In genomic region chr7:22821702-22822485, GRCh38 we compare ENCODE assay signal across 8 cellular contexts. TPM values are rescaled to one million over a fixed set of nuclear protein-coding genes. Genes with fewer than 3 reads are reported as not detected.
DNase-seq lines count a peak whose midpoint lies in the region; ATAC-seq and TF ChIP-seq lines count a peak whose summit lies in the region.

No MANE protein-coding gene starts in this region.

- H3K4me3 ChIP-seq in ACC112 (ENCODE audit: low read depth, low read length) (peak overlapping the region; percentile 91), GM23248 (peak overlapping the region; percentile 87), fibroblast of lung (replicated peaks in 1 of 4; ENCODE audit: control extremely low read depth in 1 of 4, insufficient read depth in 1 of 4, low read depth in 3 of 4, low read length in 4 of 4) (peak overlapping the region; percentile 85 to 100 (median 96)), neuronal stem cell (ENCODE audit: low read length in 2 of 2) (peak overlapping the region; percentile 74 to 90)

- H3K4me2 ChIP-seq in GM23248 (ENCODE audit: unreplicated experiment) (peak overlapping the region; percentile 97), fibroblast of lung (ENCODE audit: extremely low read depth, insufficient read depth, low read length) (peak overlapping the region; percentile 69), neuronal stem cell (ENCODE audit: insufficient read depth, low read length, poor library complexity, severe bottlenecking) (peak overlapping the region; percentile 60)

- H4K20me1 ChIP-seq in GM23248 (ENCODE audit: insufficient read depth): no peaks in the 10 kb centered on the region
- H4K20me1 ChIP-seq in fibroblast of lung (ENCODE audit: control insufficient read depth, extremely low read depth, insufficient read depth, low read length): no peaks in the 10 kb centered on the region

- no peak overlapping the region for H2BK12ac ChIP-seq in neuronal stem cell (ENCODE audit: low read length)

- in situ Hi-C loops in GM23248 (cut with MboI): no loop called here

- H3K79me2 ChIP-seq in ACC112 (ENCODE audit: control insufficient read depth, insufficient read depth, low read length, unreplicated experiment) (peaks cover 48% of the 10 kb centered on the region), GM23248 (ENCODE audit: insufficient read depth) (peaks cover 51% of the 10 kb centered on the region), fibroblast of lung (ENCODE audit: control insufficient read depth, insufficient read depth, low read length) (peaks cover 31% of the 10 kb centered on the region)

- no peak overlapping the region for H2AK5ac ChIP-seq in neuronal stem cell (ENCODE audit: low read depth, low read length)

- H3F3A ChIP-seq in GM23248 (ENCODE audit: insufficient read depth): peaks cover 23% of the 10 kb centered on the region; the same call in 1 of the 2 replicates

- H3K9me3 ChIP-seq in GM23248 (ENCODE audit: low read depth): no peaks in the 10 kb centered on the region
- H3K9me3 ChIP-seq in fibroblast of lung (ENCODE audit: control insufficient read depth, insufficient read depth, low read depth, low read length): no peaks in the 10 kb centered on the region
- H3K9me3 ChIP-seq in neuronal stem cell (replicated peaks in 1 of 2; ENCODE audit: control insufficient read depth in 2 of 2, insufficient read depth in 1 of 2, low read depth in 1 of 2, low read length in 2 of 2): no peaks in the 10 kb centered on the region

- H3K23ac ChIP-seq in neuronal stem cell (ENCODE audit: low read depth, low read length, poor library complexity): no peak overlapping the region

- H3K79me1 ChIP-seq in neuronal stem cell (ENCODE audit: low read depth, low read length): peaks cover 3% of the 10 kb centered on the region

- ATAC-seq in HG03442 (IDR thresholded peaks at IDR 0.05; ENCODE audit: unreplicated experiment): no peak

- H3K4me1 ChIP-seq in ACC112 (ENCODE audit: control insufficient read depth, insufficient read depth, low read length, unreplicated experiment) (peaks cover 10% of the 10 kb centered on the region), GM23248 (ENCODE audit: insufficient read depth) (peaks cover 20% of the 10 kb centered on the region), fibroblast of lung (ENCODE audit: control insufficient read depth, extremely low read depth, insufficient read depth, low read length) (peaks cover 2% of the 10 kb centered on the region), neuronal stem cell (ENCODE audit: control insufficient read depth in 2 of 2, insufficient read depth in 1 of 2, low read depth in 1 of 2, low read length in 2 of 2) (peaks cover 1 to 6% of the 10 kb centered on the region in 2 donors)

- H3K36me3 ChIP-seq in ACC112 (ENCODE audit: insufficient read depth, low read length): no peaks in the 10 kb centered on the region
- 0 out of 2 replicates have a peak, but pooled peaks cover 10% of the 10 kb centered on the region for H3K36me3 ChIP-seq in GM23248 (ENCODE audit: low read depth)
- peaks cover 5% of the 10 kb centered on the region for H3K36me3 ChIP-seq in fibroblast of lung (ENCODE audit: control insufficient read depth, insufficient read depth, low read length)
- H3K36me3 ChIP-seq in neuronal stem cell (replicated peaks in 1 of 2; ENCODE audit: control insufficient read depth in 2 of 2, insufficient read depth in 2 of 2, low read length in 2 of 2): peaks cover 0 to 21% of the 10 kb centered on the region in 2 donors

- H3K9me2 ChIP-seq in GM23248 (ENCODE audit: insufficient read depth): no peaks in the 10 kb centered on the region

- H3K14ac ChIP-seq in neuronal stem cell (ENCODE audit: low read length): no peak overlapping the region

- H3K9ac ChIP-seq in GM23248 (peak overlapping the region; percentile 95), fibroblast of lung (ENCODE audit: insufficient read depth, low read length) (peak overlapping the region; percentile 89), neuronal stem cell (ENCODE audit: low read depth, low read length, poor library complexity) (peak overlapping the region; percentile 87)

- DNase-seq in GM23248: peak; percentile 44
- DNase-seq in fibroblast of lung (ENCODE audit: low read depth in 2 of 2): peak in 1 of 2 donors; percentile 36
- no peak for DNase-seq in neuronal stem cell (ENCODE audit: low spot score)
- no peak for DNase-seq in dedifferentiated amniotic fluid mesenchymal stem cell (ENCODE audit: extremely low spot score)
- no peak for DNase-seq in NCI-H1694 treated with DMSO at 0.1 percent for 48 hours (lab: John Stamatoyannopoulos, UW)

- 11 to 14% methylated on average over 18 of the region's 18 CpGs for WGBS in GM23248 (ENCODE audit: low coverage in 1 of 2, low lambda C conversion rate in 2 of 2, missing lambda C conversion rate in 2 of 2), 2 experiments
- WGBS in neuronal stem cell (ENCODE audit: extremely low coverage in 2 of 2, insufficient read length in 2 of 2, insufficient replicate concordance in 1 of 2), 2 donors: no CpG with 5 or more reads among the region's 18 CpGs

- H3K18ac ChIP-seq in neuronal stem cell (ENCODE audit: low read length): peak overlapping the region; percentile 73

- H2AFZ ChIP-seq in ACC112 (ENCODE audit: low read length, unreplicated experiment): peak overlapping the region; percentile 10
- peak overlapping the region; percentile 95 for H2AFZ ChIP-seq in GM23248
- peak overlapping the region; percentile 91 for H2AFZ ChIP-seq in fibroblast of lung (ENCODE audit: low read length)
- peak overlapping the region; percentile 86 for H2AFZ ChIP-seq in neuronal stem cell (ENCODE audit: low read length)

- H3K27ac ChIP-seq in ACC112 (ENCODE audit: low read depth, low read length) (peak overlapping the region; percentile 58), GM23248 (peak overlapping the region; percentile 69), VCaP (peak overlapping the region; percentile 86), fibroblast of lung (ENCODE audit: insufficient read depth, low read length) (peak overlapping the region; percentile 99), neuronal stem cell (replicated peaks; ENCODE audit: low read length) (no peak overlapping the region)

- H2BK120ac ChIP-seq in neuronal stem cell (ENCODE audit: low read depth, low read length): no peak overlapping the region

- TF ChIP-seq CTCF in VCaP (conservative IDR thresholded peaks at IDR 0.05) (no peak), fibroblast of lung (conservative IDR thresholded peaks at IDR 0.05 in 1 of 2, IDR thresholded peaks at IDR 0.05 in 1 of 2; ENCODE audit: low read depth in 1 of 2, low read length in 2 of 2) (no peak)

- H3K4ac ChIP-seq in neuronal stem cell (ENCODE audit: low read length): no peak overlapping the region

- no peaks in the 10 kb centered on the region for H3K27me3 ChIP-seq in ACC112 (ENCODE audit: insufficient read depth, low read length)
- no peaks in the 10 kb centered on the region for H3K27me3 ChIP-seq in GM23248 (replicated peaks; ENCODE audit: insufficient read depth)
- H3K27me3 ChIP-seq in fibroblast of lung (ENCODE audit: control insufficient read depth, insufficient read depth, low read length): no peaks in the 10 kb centered on the region
- H3K27me3 ChIP-seq in neuronal stem cell (ENCODE audit: control insufficient read depth in 3 of 3, insufficient read depth in 3 of 3, low read depth in 1 of 3, low read length in 3 of 3): no peaks in the 10 kb centered on the region

- H2BK15ac ChIP-seq in neuronal stem cell (ENCODE audit: low read length): no peak overlapping the region

- no peak overlapping the region for H4K8ac ChIP-seq in neuronal stem cell (ENCODE audit: low read depth, low read length)

- H2BK5ac ChIP-seq in neuronal stem cell (ENCODE audit: low read length): no peak overlapping the region

- H4K91ac ChIP-seq in neuronal stem cell (ENCODE audit: low read depth, low read length, poor library complexity): no peak overlapping the region

RNA-seq across cellular contexts. Expression of gene TOMM7, which starts 0.8 kb away (rescaled TPM):
- 84.1 and 132 TPM in 2 replicates for total RNA-seq in GM23248 (2014; rRNA removed; shearing (Covaris generic))
- polyA plus RNA-seq in GM23248 (2016; fragmentation: Nextera tagmentation; extraction: Ambion mirVana) (376 and 408 TPM in 2 replicates), fibroblast of lung (275 and 279 TPM in 2 replicates)
- total RNA-seq in fibroblast of lung: 239 and 377 TPM in 2 replicates
- polyA plus RNA-seq in fibroblast of lung (2012): 1,049 and 1,092 TPM in 2 replicates
- 64.5 and 67.3 TPM in 2 replicates for polyA minus RNA-seq in fibroblast of lung (ENCODE audit: low replicate concordance)
- 280 TPM for polyA plus RNA-seq in neuronal stem cell (2013, experiment 1 of 2)
- 289 TPM for polyA plus RNA-seq in neuronal stem cell (2013, experiment 2 of 2)

Comparison
In these comparisons a context has a peak if more than half of its experiments do, and no peak if none do; other contexts are left out.
1. H2AFZ ChIP-seq: peak in every context shown above with its lines; median percentile 95 in GM23248; 91 in fibroblast of lung; 86 in neuronal stem cell; 10 in ACC112.